9 cellular contexts compared by ENCODE assay signal in genomic region chr7:1029637-1030443, GRCh38. TPM values are rescaled to one million over a fixed set of nuclear protein-coding genes. Genes with fewer than 3 reads are reported as not detected.
DNase-seq lines count a peak whose midpoint lies in the region; ATAC-seq and TF ChIP-seq lines count a peak whose summit lies in the region.
"Had no signal": no experiment of that assay in that cellular context is flagged by ENCODE, and none has a peak within 500 bp of the region (broad histone marks: within the 10 kb centered on the region; RNA-seq: fewer than 3 reads in every experiment).

No MANE protein-coding gene starts in this region.

- intact Hi-C loops in activated B cell treated with CpG ODN at 0.5 μM for 24 hours (cut with micrococcal nuclease): loop anchor here (5.0 to 10.0 kb wide), 3 partner anchors 38 to 1285 kb away; partner anchors contain the start of gene SNX8
- intact Hi-C loops in lower lobe of right lung (cut with DNase I): no loop called here

- no peak for DNase-seq in activated naive CD4-positive, alpha-beta T cell treated with anti-CD3 and anti-CD28 coated beads, Interleukin-2, amount 50 U/mL, for 16 hours
- no peak for DNase-seq in activated B cell treated with CpG ODN at 0.5 μM for 24 hours
- no peak for DNase-seq in lower lobe of right lung
- DNase-seq in tibial nerve (ENCODE audit: low spot score in 2 of 2): no peak
- no peak for DNase-seq in EL
- no peak for DNase-seq in NCI-H2171 (lab: John Stamatoyannopoulos, UW)

- H3K27ac Mint-ChIP-seq in activated naive CD4-positive, alpha-beta T cell treated with anti-CD3 and anti-CD28 coated beads, Interleukin-2, amount 50 U/mL, for 24 hours: peak overlapping the region; percentile 2
- H3K27ac Mint-ChIP-seq in activated B cell treated with CpG ODN at 0.5 μM for 24 hours: no peak overlapping the region

- 89 to 90% methylated on average over 28 to 33 of the region's 33 CpGs for WGBS in tibial nerve, 2 donors

- no peaks in the 10 kb centered on the region for H3K27me3 ChIP-seq in lower lobe of right lung (ENCODE audit: low read depth)
- H3K27me3 ChIP-seq in tibial nerve: no peaks in the 10 kb centered on the region

- no peak for TF ChIP-seq EP300 in tibial nerve (IDR thresholded peaks at IDR 0.05)

- H3K4me1 ChIP-seq in lower lobe of right lung (peaks cover 23% of the 10 kb centered on the region), tibial nerve (peaks cover 0 to 48% (median 20%) of the 10 kb centered on the region in 4 donors)

- H3K4me1 Mint-ChIP-seq in activated naive CD4-positive, alpha-beta T cell treated with anti-CD3 and anti-CD28 coated beads, Interleukin-2, amount 50 U/mL, for 24 hours: peaks cover 53% of the 10 kb centered on the region
- H3K4me1 Mint-ChIP-seq in activated B cell treated with CpG ODN at 0.5 μM for 24 hours: peaks cover 45% of the 10 kb centered on the region

- no peaks in the 10 kb centered on the region for H3K36me3 Mint-ChIP-seq in activated naive CD4-positive, alpha-beta T cell treated with anti-CD3 and anti-CD28 coated beads, Interleukin-2, amount 50 U/mL, for 24 hours
- peaks cover 24% of the 10 kb centered on the region for H3K36me3 Mint-ChIP-seq in activated B cell treated with CpG ODN at 0.5 μM for 24 hours (ENCODE audit: low read depth)

- no peaks in the 10 kb centered on the region for H3K27me3 Mint-ChIP-seq in activated naive CD4-positive, alpha-beta T cell treated with anti-CD3 and anti-CD28 coated beads, Interleukin-2, amount 50 U/mL, for 24 hours
- H3K27me3 Mint-ChIP-seq in activated B cell treated with CpG ODN at 0.5 μM for 24 hours: no peaks in the 10 kb centered on the region

- TF ChIP-seq POLR2A in tibial nerve (IDR thresholded peaks at IDR 0.05): no peak

- POLR2A ChIA-PET in activated B cell treated with CpG ODN at 0.5 μM for 24 hours (lab: Charles Lee): interaction anchor here (0.9 to 7.7 kb wide), 3 partner anchors 10 to 33 kb away, joined by 3 to 148 read pairs (median 4); partner anchors contain the start of gene GPR146

- H3K4me3 ChIP-seq in lower lobe of right lung (no peak overlapping the region), tibial nerve (no peak overlapping the region)

- H3K27ac ChIP-seq in lower lobe of right lung: peak overlapping the region; percentile 86
- peak overlapping the region; percentile 94 to 99 (median 97) for H3K27ac ChIP-seq in tibial nerve

- peak overlapping the region; percentile 36 for H3K4me3 Mint-ChIP-seq in activated naive CD4-positive, alpha-beta T cell treated with anti-CD3 and anti-CD28 coated beads, Interleukin-2, amount 50 U/mL, for 24 hours
- H3K4me3 Mint-ChIP-seq in activated B cell treated with CpG ODN at 0.5 μM for 24 hours: peak overlapping the region; percentile 53

- H3K36me3 ChIP-seq in lower lobe of right lung (peaks cover 17% of the 10 kb centered on the region), tibial nerve (peaks cover 0 to 18% (median 0%) of the 10 kb centered on the region in 3 donors)

- ATAC-seq in activated B cell treated with CpG ODN at 0.5 μM for 24 hours (ENCODE audit: low read depth) (no peak), lower lobe of right lung (peak in 1 of 2 donors; percentile 2), HG03045 (IDR thresholded peaks at IDR 0.05; ENCODE audit: unreplicated experiment) (no peak)

- no peaks in the 10 kb centered on the region for H3K9me3 Mint-ChIP-seq in activated naive CD4-positive, alpha-beta T cell treated with anti-CD3 and anti-CD28 coated beads, Interleukin-2, amount 50 U/mL, for 24 hours
- no peaks in the 10 kb centered on the region for H3K9me3 Mint-ChIP-seq in activated B cell treated with CpG ODN at 0.5 μM for 24 hours

- TF ChIP-seq CTCF in activated B cell treated with CpG ODN at 0.5 μM for 24 hours (IDR thresholded peaks at IDR 0.05) (no peak), lower lobe of right lung (IDR thresholded peaks at IDR 0.05) (no peak), tibial nerve (IDR thresholded peaks at IDR 0.05) (no peak)

- CTCF ChIA-PET in activated B cell treated with CpG ODN at 0.5 μM for 24 hours (lab: Charles Lee): interaction anchor here (1.1 kb wide), 1 partner anchor 15 kb away, joined by 4 read pairs; the partner anchor contains the start of gene GPR146

- H3K9me3 ChIP-seq in lower lobe of right lung: no peaks in the 10 kb centered on the region
- H3K9me3 ChIP-seq in tibial nerve: no peaks in the 10 kb centered on the region

RNA-seq across cellular contexts. Expression of gene GPR146, which starts 14.5 kb away (rescaled TPM):
- 6.2 and 6.9 TPM in 2 replicates for total RNA-seq in activated B cell treated with CpG ODN at 0.5 μM for 24 hours
- 44.8 TPM for total RNA-seq in lower lobe of right lung
- total RNA-seq in tibial nerve: 10 to 100 TPM; 27.8 to 91.8 (median 59.1) TPM

RNA-seq across cellular contexts. Expression of gene CYP2W1, which starts 46.9 kb away (rescaled TPM):
- not detected in 2 replicates for total RNA-seq in activated B cell treated with CpG ODN at 0.5 μM for 24 hours
- not detected for total RNA-seq in lower lobe of right lung
- total RNA-seq in tibial nerve: 10 to 100 TPM in 2 of 4 donors, 1 to 10 TPM in 2; 5.7 to 18.6 (median 12.1) TPM
- total RNA-seq: bronchial epithelial cell had no signal

RNA-seq across cellular contexts. Expression of gene COX19, which starts 54.5 kb away (rescaled TPM):
- total RNA-seq in activated B cell treated with CpG ODN at 0.5 μM for 24 hours (21.2 and 24.5 TPM in 2 replicates), lower lobe of right lung (12.9 TPM), tibial nerve (10 to 100 TPM; 10.8 to 21.3 (median 11.2) TPM)

RNA-seq across cellular contexts. Expression of gene GPER1, which starts 58.1 kb away (rescaled TPM):
- total RNA-seq in activated B cell treated with CpG ODN at 0.5 μM for 24 hours (2.7 and 3.0 TPM in 2 replicates), lower lobe of right lung (26.0 TPM), tibial nerve (10 to 100 TPM in 1 of 4 donors, 1 to 10 TPM in 3; 6.1 to 12.4 (median 8.7) TPM)
